In genomic region chr13:55576389-55576788, GRCh38 we compare ENCODE assay signal across 2 cellular contexts.
TF ChIP-seq lines count a peak whose summit lies in the region.

No MANE protein-coding gene starts in this region.

TF ChIP-seq in GM23338, 12 proteins besides CTCF, POLR2A, EP300 and RAD21 (continued from another document):
- TF ChIP-seq EZH2 (IDR thresholded peaks at IDR 0.05; ENCODE audit: low read depth, unreplicated experiment) (no peak), EZH2phosphoT487 (IDR thresholded peaks at IDR 0.05; ENCODE audit: unreplicated experiment) (no peak), NANOG (IDR thresholded peaks at IDR 0.05; ENCODE audit: borderline replicate concordance) (no peak), ZNF114 (CRISPR knock-in tag; IDR thresholded peaks at IDR 0.05) (no peak), CREB1 (CRISPR knock-in tag; IDR thresholded peaks at IDR 0.05; ENCODE audit: low read depth) (no peak), ZNF331 (CRISPR knock-in tag; IDR thresholded peaks at IDR 0.05; ENCODE audit: low read depth) (no peak), ZNF462 (CRISPR knock-in tag; IDR thresholded peaks at IDR 0.05) (no peak), REST (IDR thresholded peaks at IDR 0.05; ENCODE audit: unreplicated experiment) (no peak), ETS1 (IDR thresholded peaks at IDR 0.05) (no peak)

TF ChIP-seq in H1, 55 proteins besides CTCF, POLR2A, EP300 and RAD21:
- TF ChIP-seq E2F6 (IDR thresholded peaks at IDR 0.05) = no peak
- TF ChIP-seq TAF7 (optimal IDR thresholded peaks at IDR 0.05; ENCODE audit: borderline replicate concordance, low read depth, low read length) = peak; percentile 30
- TF ChIP-seq SIN3A (conservative IDR thresholded peaks at IDR 0.05 in 1 of 2, IDR thresholded peaks at IDR 0.05 in 1 of 2; ENCODE audit: low read depth in 1 of 2, low read length in 2 of 2) = peak in 1 of 2 experiments; percentile 28; a peak in 1 of 4 replicates
- TF ChIP-seq POLR2AphosphoS5 (IDR thresholded peaks at IDR 0.05; ENCODE audit: low read depth, low read length) = peak; percentile 92; the same call in 1 of the 2 replicates
